23 cellular contexts compared by ENCODE assay signal in the genomic region with DNA sequence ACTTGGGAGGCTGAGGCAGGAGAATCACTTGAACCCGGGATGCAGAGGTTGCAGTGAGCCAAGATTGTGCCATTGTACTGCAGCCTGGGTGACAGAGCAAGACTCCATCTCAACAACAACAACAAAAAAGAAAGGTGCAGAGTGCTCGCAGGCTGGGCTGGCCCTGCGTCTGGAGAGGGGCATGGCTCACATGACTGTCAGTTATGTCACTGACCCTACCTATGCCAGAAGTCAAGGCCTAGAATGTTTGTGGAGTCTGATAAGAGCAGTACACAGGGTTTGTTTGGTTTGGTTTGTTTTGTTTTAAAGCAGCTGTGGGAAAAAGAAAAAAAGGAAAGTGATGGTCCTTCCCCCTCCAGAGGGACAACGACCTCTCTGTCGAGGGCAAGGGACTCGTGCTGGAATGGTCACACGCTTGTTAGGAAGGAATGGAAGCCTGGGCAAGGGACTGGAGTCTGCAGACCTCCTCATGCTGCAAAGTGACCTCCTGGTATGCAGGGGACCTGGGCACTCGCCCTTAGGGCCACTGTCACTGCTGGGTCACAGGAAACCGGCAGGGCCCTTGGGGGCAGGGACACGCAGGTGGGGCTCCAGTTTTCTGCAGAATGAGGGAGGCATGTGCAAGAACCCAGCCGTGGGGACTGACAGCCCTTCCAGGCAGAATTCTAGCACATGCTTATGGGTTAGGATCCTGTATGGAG. TPM values are rescaled to one million over a fixed set of nuclear protein-coding genes. Genes with fewer than 3 reads are reported as not detected.
"Had no signal": no experiment of that assay in that cellular context is flagged by ENCODE, and none has a peak within 500 bp of the region (broad histone marks: within the 10 kb centered on the region; RNA-seq: fewer than 3 reads in every experiment).

No MANE protein-coding gene starts in this region.

- H3K36me3 Mint-ChIP-seq: activated naive CD4-positive, alpha-beta T cell treated with anti-CD3 and anti-CD28 coated beads, Interleukin-2, amount 10 ng/mL, durations not matched to agents 7 days and 5 days had no signal

- H3K4me1 ChIP-seq: ascending aorta, breast epithelium, gastroesophageal sphincter, psoas muscle, tibial nerve, vagina had no signal

- H3K4me3 ChIP-seq: ascending aorta, breast epithelium, esophagus muscularis mucosa, gastroesophageal sphincter, heart left ventricle, psoas muscle, skin epidermis, tibial nerve, vagina had no signal

- H3K4me3 Mint-ChIP-seq: activated naive CD4-positive, alpha-beta T cell treated with anti-CD3 and anti-CD28 coated beads, Interleukin-2, amount 10 ng/mL, durations not matched to agents 7 days and 5 days; activated T-cell treated with anti-CD3 and anti-CD28 coated beads, Interleukin-2, amount 50 U/mL, for 4 hours; naive thymus-derived CD4-positive, alpha-beta T cell; stimulated activated naive CD8-positive, alpha-beta T cell treated with anti-CD3 and anti-CD28 coated beads, Interleukin-15, Interleukin-2, amounts not matched to agents 100 ng/mL and 50 ng/mL, for 24 hours had no signal

- ATAC-seq: activated CD4-positive, CD25-positive, alpha-beta regulatory T cell treated with anti-CD3 and anti-CD28 coated beads, Interleukin-2, amount 50 U/mL, for 24 hours; activated T-cell treated with anti-CD3 and anti-CD28 coated beads, Interleukin-2, amount 50 U/mL, for 4 hours; gastroesophageal sphincter; naive thymus-derived CD4-positive, alpha-beta T cell; psoas muscle; right cardiac atrium had no signal

- H3K27me3 ChIP-seq: ascending aorta, breast epithelium, esophagus muscularis mucosa, gastroesophageal sphincter, heart left ventricle, tibial nerve, vagina had no signal

- H3K36me3 ChIP-seq: ascending aorta, breast epithelium, esophagus muscularis mucosa, heart left ventricle, tibial nerve, vagina had no signal

- H3K27ac ChIP-seq: ascending aorta, breast epithelium, esophagus muscularis mucosa, gastroesophageal sphincter, heart left ventricle, psoas muscle, skin epidermis, tibial nerve, vagina had no signal

- H3K9me3 ChIP-seq: ascending aorta, breast epithelium, esophagus muscularis mucosa, gastroesophageal sphincter, heart left ventricle, psoas muscle, tibial nerve, vagina had no signal

- DNase-seq: activated CD4-positive, alpha-beta T cell treated with anti-CD3 and anti-CD28 coated beads, Interleukin-2, amount 50 U/mL, for 1 hour; activated CD8-positive, alpha-beta memory T cell treated with anti-CD3 and anti-CD28 coated beads, Interleukin-2, amount 50 U/mL, for 4 hours; activated naive CD4-positive, alpha-beta T cell treated with anti-CD3 and anti-CD28 coated beads, Interleukin-2, amount 10 ng/mL, durations not matched to agents 7 days and 5 days; activated T-cell treated with anti-CD3 and anti-CD28 coated beads, Interleukin-2, amount 50 U/mL, for 4 hours; cortex of kidney; effector CD4-positive, alpha-beta T cell; heart left ventricle; mesendoderm; naive thymus-derived CD4-positive, alpha-beta T cell; psoas muscle; T-helper 1 cell; T-helper 9 cell had no signal

- H3K9me3 Mint-ChIP-seq: activated naive CD4-positive, alpha-beta T cell treated with anti-CD3 and anti-CD28 coated beads, Interleukin-2, amount 10 ng/mL, durations not matched to agents 7 days and 5 days; activated T-cell treated with anti-CD3 and anti-CD28 coated beads, Interleukin-2, amount 50 U/mL, for 4 hours; naive thymus-derived CD4-positive, alpha-beta T cell; stimulated activated naive CD8-positive, alpha-beta T cell treated with anti-CD3 and anti-CD28 coated beads, Interleukin-15, Interleukin-2, amounts not matched to agents 100 ng/mL and 50 ng/mL, for 24 hours had no signal

- H3K27ac Mint-ChIP-seq: activated naive CD4-positive, alpha-beta T cell treated with anti-CD3 and anti-CD28 coated beads, Interleukin-2, amount 10 ng/mL, durations not matched to agents 7 days and 5 days; naive thymus-derived CD4-positive, alpha-beta T cell; stimulated activated naive CD8-positive, alpha-beta T cell treated with anti-CD3 and anti-CD28 coated beads, Interleukin-15, Interleukin-2, amounts not matched to agents 100 ng/mL and 50 ng/mL, for 24 hours had no signal

- H3K27me3 Mint-ChIP-seq: naive thymus-derived CD4-positive, alpha-beta T cell; stimulated activated naive CD8-positive, alpha-beta T cell treated with anti-CD3 and anti-CD28 coated beads, Interleukin-15, Interleukin-2, amounts not matched to agents 100 ng/mL and 50 ng/mL, for 24 hours had no signal

RNA-seq across cellular contexts. Expression of a gene that starts 25.1 kb away (rescaled TPM):
- total RNA-seq: activated T-cell treated with anti-CD3 and anti-CD28 coated beads, Interleukin-2, amount 50 U/mL, for 4 hours; ascending aorta; esophagus muscularis mucosa; lower leg skin; naive thymus-derived CD4-positive, alpha-beta T cell; psoas muscle; vagina had no signal
- polyA plus RNA-seq: naive thymus-derived CD4-positive, alpha-beta T cell had no signal
